8 cellular contexts compared by ENCODE assay signal in the genomic region with DNA sequence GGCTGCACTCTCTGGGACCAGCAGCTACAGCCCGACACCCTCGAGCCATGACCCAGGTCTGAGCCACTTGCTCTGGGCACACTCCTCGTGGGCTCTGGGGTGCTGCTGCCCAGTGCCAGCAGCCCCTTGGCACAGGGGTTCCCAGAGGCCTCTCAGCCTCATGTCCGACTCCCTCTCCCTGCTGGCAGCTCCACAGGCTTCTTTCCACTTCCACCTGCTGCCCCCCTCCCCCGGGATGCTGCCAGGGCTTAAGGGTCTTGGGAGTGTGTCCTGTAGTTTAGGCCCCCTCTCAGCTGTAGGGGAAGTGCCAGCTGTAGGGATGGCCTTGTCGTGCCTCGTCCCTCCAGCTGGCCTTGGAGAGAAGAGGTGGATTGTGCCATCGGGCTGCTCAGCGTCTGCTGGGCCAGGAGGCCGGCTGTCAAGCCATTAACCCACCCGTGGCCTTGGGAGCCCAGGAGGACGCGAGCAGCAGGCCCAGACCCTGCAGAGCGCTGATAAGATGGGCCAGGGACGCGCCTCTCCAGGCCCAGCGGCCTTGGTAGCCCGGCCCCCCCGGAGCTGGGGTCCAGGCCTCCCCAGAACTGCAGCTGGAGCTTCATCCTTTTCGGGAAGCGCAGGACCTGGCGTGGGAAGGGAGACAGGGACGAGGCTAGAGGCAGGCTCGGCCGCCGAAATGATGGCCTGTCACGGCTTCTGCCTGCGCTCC. TPM values are rescaled to one million over a fixed set of nuclear protein-coding genes. Genes with fewer than 3 reads are reported as not detected.
A peak's percentile ranks its signal among the peaks of the same experiment; 100 is the strongest.
DNase-seq lines count a peak whose midpoint lies in the region; ATAC-seq and TF ChIP-seq lines count a peak whose summit lies in the region.

No MANE protein-coding gene starts in this region.

- no peaks in the 10 kb centered on the region for H3K27me3 ChIP-seq in hepatocyte
- no peaks in the 10 kb centered on the region for H3K27me3 ChIP-seq in skeletal muscle tissue (ENCODE audit: control insufficient read depth in 3 of 3, insufficient read depth in 3 of 3, low read length in 3 of 3)

- peaks cover 2% of the 10 kb centered on the region for H3K36me3 Mint-ChIP-seq in activated naive CD8-positive, alpha-beta T cell

- no peaks in the 10 kb centered on the region for H3K9me3 Mint-ChIP-seq in activated naive CD8-positive, alpha-beta T cell (ENCODE audit: low read depth)

- CTCF ChIA-PET in HEK293 (lab: Yijun Ruan, JAX) = interaction anchor here (0.6 to 1.6 kb wide), 9 partner anchors 9 to 1044 kb away, joined by 3 to 5 read pairs (median 4); a partner anchor contains a TSS

- peaks cover 0 to 16% of the 10 kb centered on the region in 2 experiments; a peak in 1 of 3 replicates for H3K36me3 ChIP-seq in HEK293 (ENCODE audit: control insufficient read depth in 2 of 2, insufficient read depth in 1 of 2, low read length in 2 of 2)
- no peaks in the 10 kb centered on the region for H3K36me3 ChIP-seq in hepatocyte (replicated peaks; ENCODE audit: insufficient read depth, low read depth)
- H3K36me3 ChIP-seq in skeletal muscle tissue (ENCODE audit: control insufficient read depth in 3 of 3, insufficient read depth in 3 of 3, low read length in 3 of 3) = no peaks in the 10 kb centered on the region

- no peak for DNase-seq in hepatocyte (ENCODE audit: low spot score)
- no peak for DNase-seq in AG08395 (ENCODE audit: low spot score)
- no peak for DNase-seq in islet precursor cell
- DNase-seq in 8988T = no peak

- no peaks in the 10 kb centered on the region for H3K4me1 ChIP-seq in HEK293 (ENCODE audit: control insufficient read depth, insufficient read depth, low read length)
- peaks cover 11% of the 10 kb centered on the region for H3K4me1 ChIP-seq in hepatocyte (ENCODE audit: insufficient read depth)
- H3K4me1 ChIP-seq in skeletal muscle tissue (ENCODE audit: control insufficient read depth in 3 of 3, insufficient read depth in 3 of 3, low read length in 3 of 3) = peaks cover 9 to 21% (median 11%) of the 10 kb centered on the region in 3 donors

- H3K27me3 Mint-ChIP-seq in activated naive CD8-positive, alpha-beta T cell = no peaks in the 10 kb centered on the region

- H4K20me1 ChIP-seq in hepatocyte (ENCODE audit: insufficient read depth, poor library complexity, severe bottlenecking) = no peaks in the 10 kb centered on the region

- H2AFZ ChIP-seq in hepatocyte = peak overlapping the region; percentile 76

- H3K79me2 ChIP-seq in hepatocyte = peaks cover 17% of the 10 kb centered on the region

- no peaks in the 10 kb centered on the region for H3K9me2 ChIP-seq in hepatocyte (replicated peaks; ENCODE audit: insufficient read depth)

- H3K4me3 Mint-ChIP-seq in activated naive CD8-positive, alpha-beta T cell = peak overlapping the region; percentile 84

- H3K27ac ChIP-seq in HEK293 (ENCODE audit: extremely low read depth, low read depth, low read length) (peak overlapping the region; percentile 61), hepatocyte (peak overlapping the region; percentile 90), skeletal muscle tissue (ENCODE audit: low read depth, low read length) (peak overlapping the region; percentile 56)

- H3K9me3 ChIP-seq in HEK293 (ENCODE audit: control insufficient read depth, insufficient read depth, low read depth, low read length) (no peaks in the 10 kb centered on the region), hepatocyte (ENCODE audit: low read depth) (no peaks in the 10 kb centered on the region), skeletal muscle tissue (ENCODE audit: control insufficient read depth in 3 of 3, low read length in 3 of 3) (no peaks in the 10 kb centered on the region)

- H3K4me1 Mint-ChIP-seq in activated naive CD8-positive, alpha-beta T cell (ENCODE audit: low read depth) = peaks cover 31% of the 10 kb centered on the region

- POLR2A ChIA-PET in HEK293 (lab: Yijun Ruan, JAX) = interaction anchor here (1.1 kb wide), 1 partner anchor 14 kb away, joined by 3 read pairs; no protein-coding TSS in a partner anchor

- H3K4me3 ChIP-seq in HEK293 (ENCODE audit: low read depth, low read length) = no peak overlapping the region; the same call in 1 of the 2 replicates
- H3K4me3 ChIP-seq in hepatocyte = peak overlapping the region; percentile 1
- H3K4me3 ChIP-seq in skeletal muscle tissue (ENCODE audit: low read length in 3 of 3) = peak overlapping the region; percentile 62 to 70 (median 68)

- peak overlapping the region; percentile 57 to 75 (median 58) for H3K9ac ChIP-seq in skeletal muscle tissue (ENCODE audit: low read depth in 1 of 3, low read length in 3 of 3)

- no peak overlapping the region for H3K27ac Mint-ChIP-seq in activated naive CD8-positive, alpha-beta T cell

- no peak for ATAC-seq in GM19035 (IDR thresholded peaks at IDR 0.05; ENCODE audit: unreplicated experiment)

- H3K4me2 ChIP-seq in hepatocyte = peak overlapping the region; percentile 79

- WGBS in hepatocyte (ENCODE audit: low lambda C conversion rate, missing lambda C conversion rate) = 50% methylated on average over 27 of the region's 28 CpGs

- TF ChIP-seq CTCF in HEK293 (tag by site-specific recombination; IDR thresholded peaks at IDR 0.05) (no peak), hepatocyte (IDR thresholded peaks at IDR 0.05; ENCODE audit: poor library complexity) (no peak)

TF ChIP-seq in HEK293, 187 proteins besides CTCF, POLR2A, EP300 and RAD21:
- TF ChIP-seq ZIC2 (tag by site-specific recombination; IDR thresholded peaks at IDR 0.05) (peak; percentile 23; the same call in 1 of the 2 replicates), ZSCAN16 (tag by site-specific recombination; IDR thresholded peaks at IDR 0.05) (no peak)

RNA-seq across cellular contexts. Expression of a gene that starts 1.0 kb away (rescaled TPM):
- 5.6 and 6.1 TPM in 2 replicates for total RNA-seq in hepatocyte
- polyA plus RNA-seq in hepatocyte = 1.0 and 1.3 TPM in 2 replicates
- 2.1 TPM for total RNA-seq in skeletal muscle tissue

RNA-seq across cellular contexts. Expression of a gene that starts 44.1 kb away (rescaled TPM):
- total RNA-seq in hepatocyte = 50.6 and 51.2 TPM in 2 replicates
- polyA plus RNA-seq in hepatocyte = 10.7 and 11.0 TPM in 2 replicates
- total RNA-seq in skeletal muscle tissue = 91.3 TPM

RNA-seq across cellular contexts. Expression of a gene that starts 49.2 kb away (rescaled TPM):
- 1.0 TPM in 1 of 2 replicates, not detected in the other for total RNA-seq in hepatocyte
- polyA plus RNA-seq in hepatocyte = 0.63 and 1.8 TPM in 2 replicates
- not detected for total RNA-seq in skeletal muscle tissue
